ENCODE assay signal across 19 cellular contexts in genomic region chr5:38162625-38163024, GRCh38.
A peak's percentile ranks its signal among the peaks of the same experiment; 100 is the strongest.
DNase-seq lines count a peak whose midpoint lies in the region; ATAC-seq and TF ChIP-seq lines count a peak whose summit lies in the region.
"Had no signal": no experiment of that assay in that cellular context is flagged by ENCODE, and none has a peak within 500 bp of the region (broad histone marks: within the 10 kb centered on the region; RNA-seq: fewer than 3 reads in every experiment).

No MANE protein-coding gene starts in this region.

- no peaks in the 10 kb centered on the region for H3K9me3 ChIP-seq in psoas muscle

- intact Hi-C loops in psoas muscle (cut with DNase I) (loop anchor here (10.0 kb wide), 3 partner anchors 118 to 438 kb away; partner anchors contain the start of gene GDNF (in 1 of the 2)), lower leg skin (cut with DNase I; ENCODE audit: low total_unique reads) (no loop called here)

- TF ChIP-seq POLR2A in lower leg skin (IDR thresholded peaks at IDR 0.05) = no peak
- TF ChIP-seq POLR2A in erythroblast (IDR thresholded peaks at IDR 0.05; ENCODE audit: low read length) = no peak

- no peaks in the 10 kb centered on the region for H3K36me3 Mint-ChIP-seq in T-helper 2 cell treated with Interferon-gamma antibody and Interleukin-4, amounts not matched to agents 5 μg/mL and 100 μg/mL, for 36 hours (ENCODE audit: low read depth)

- TF ChIP-seq CTCF in psoas muscle (IDR thresholded peaks at IDR 0.05) (no peak), lower leg skin (IDR thresholded peaks at IDR 0.05) (no peak)

- no peak overlapping the region for H3K4me3 Mint-ChIP-seq in T-helper 2 cell treated with Interferon-gamma antibody and Interleukin-4, amounts not matched to agents 5 μg/mL and 100 μg/mL, for 36 hours
- H3K4me3 Mint-ChIP-seq: B cell; CD4-positive, alpha-beta T cell; H9 had no signal

- no peaks in the 10 kb centered on the region for H3K4me1 Mint-ChIP-seq in T-helper 2 cell treated with Interferon-gamma antibody and Interleukin-4, amounts not matched to agents 5 μg/mL and 100 μg/mL, for 36 hours (ENCODE audit: low read depth)
- H3K4me1 Mint-ChIP-seq: B cell had no signal

- H3K4me1 ChIP-seq in psoas muscle = peaks cover 26% of the 10 kb centered on the region

- H3K27ac ChIP-seq in psoas muscle = peak overlapping the region; percentile 88

- no peaks in the 10 kb centered on the region for H3K27me3 ChIP-seq in psoas muscle (ENCODE audit: insufficient read depth in 3 of 3, low read length in 2 of 3)

- no peaks in the 10 kb centered on the region for H3K27me3 Mint-ChIP-seq in T-helper 2 cell treated with Interferon-gamma antibody and Interleukin-4, amounts not matched to agents 5 μg/mL and 100 μg/mL, for 36 hours (ENCODE audit: low read depth)

- peak; percentile 63 to 73 (median 68) for ATAC-seq in psoas muscle
- no peak for ATAC-seq in GM19452 (IDR thresholded peaks at IDR 0.05; ENCODE audit: unreplicated experiment)
- ATAC-seq: K562, SK-N-SH treated with all-trans-retinoic acid at 6 μM for 48 hours had no signal

- H3K4me3 ChIP-seq in psoas muscle = no peak overlapping the region
- H3K4me3 ChIP-seq in lower leg skin (ENCODE audit: low read depth, poor library complexity, severe bottlenecking) = no peak overlapping the region
- H3K4me3 ChIP-seq: K562 had no signal

- WGBS in psoas muscle, 3 donors = 36 to 46% (median 38%) methylated on average over 4 of the region's 4 CpGs
- WGBS in lower leg skin, 2 donors = 90 to 97% methylated on average over 4 of the region's 4 CpGs

- H3K36me3 ChIP-seq in psoas muscle (ENCODE audit: insufficient read depth in 1 of 2, low read depth in 1 of 2) = no peaks in the 10 kb centered on the region

- H3K9me3 Mint-ChIP-seq in T-helper 2 cell treated with Interferon-gamma antibody and Interleukin-4, amounts not matched to agents 5 μg/mL and 100 μg/mL, for 36 hours = no peaks in the 10 kb centered on the region
- H3K9me3 Mint-ChIP-seq: CD4-positive, alpha-beta T cell; H9 had no signal

- DNase-seq in ELR (ENCODE audit: low read depth) (peak; percentile 45), LHCN-M2 (ENCODE audit: low read depth) (peak; percentile 55), amniotic epithelial cell (ENCODE audit: low read depth) (peak; percentile 13), psoas muscle (peak; percentile 39 to 77), lower leg skin (ENCODE audit: low spot score in 2 of 2) (no peak), erythroblast (lab: John Stamatoyannopoulos, UW) (no peak)
- no peak for DNase-seq in T-helper 2 cell treated with Interferon-gamma antibody and Interleukin-4, amounts not matched to agents 5 μg/mL and 100 μg/mL, for 36 hours (ENCODE audit: low spot score)
- DNase-seq: CD4-positive, alpha-beta T cell; DND-41; H9; NCI-H1092 treated with DMSO at 0.1 percent for 48 hours; NCI-H1694 treated with DMSO at 0.1 percent for 48 hours; NCI-H345; NCI-H69; SHP77 had no signal

- no peak overlapping the region for H3K27ac Mint-ChIP-seq in T-helper 2 cell treated with Interferon-gamma antibody and Interleukin-4, amounts not matched to agents 5 μg/mL and 100 μg/mL, for 36 hours
- H3K27ac Mint-ChIP-seq: B cell; CD4-positive, alpha-beta T cell; H9 had no signal

Comparison
In these comparisons a context has a peak if more than half of its experiments do, and no peak if none do; other contexts are left out.
1. DNase-seq: peak in ELR (single experiment), LHCN-M2 (single experiment), amniotic epithelial cell (single experiment) and psoas muscle (2 of 2); none in lower leg skin (0 of 2), erythroblast (0 of 2) and T-helper 2 cell treated with Interferon-gamma antibody and Interleukin-4, amounts not matched to agents 5 μg/mL and 100 μg/mL, for 36 hours (single experiment).